In the genomic region with DNA sequence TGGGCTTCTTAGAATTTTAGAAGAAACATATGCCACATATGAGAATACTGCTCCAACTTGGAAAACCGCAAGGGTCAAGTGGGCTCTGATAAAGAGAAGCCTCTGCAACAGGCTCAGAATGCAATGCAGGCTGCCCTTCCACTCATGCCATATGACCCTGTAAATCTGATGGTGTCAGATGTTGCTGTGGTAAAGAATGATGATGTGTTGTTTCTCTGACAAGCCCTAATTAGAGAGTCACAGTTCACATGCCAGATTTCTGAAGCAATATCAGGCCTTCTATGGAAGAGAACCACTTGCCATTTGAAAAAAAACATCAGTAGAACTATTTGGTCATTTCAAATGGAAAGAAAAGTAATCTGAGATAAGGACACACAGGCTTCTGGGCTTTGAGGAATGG, we compare ENCODE assay signal across 20 cellular contexts.
"Had no signal": no experiment of that assay in that cellular context is flagged by ENCODE, and none has a peak within 500 bp of the region (broad histone marks: within the 10 kb centered on the region; RNA-seq: fewer than 3 reads in every experiment).

No MANE protein-coding gene starts in this region.

- H3K4me3 ChIP-seq: gastrocnemius medialis, left lung, lower lobe of right lung, right atrium auricular region, sigmoid colon, testis, transverse colon had no signal

- FAIRE-seq: endometrium, small intestine had no signal

- H3K27me3 ChIP-seq: gastrocnemius medialis, left lung, neutrophil, right atrium auricular region, sigmoid colon, testis, transverse colon had no signal

- H3K4me3 Mint-ChIP-seq: memory B cell; naive thymus-derived CD4-positive, alpha-beta T cell; stimulated activated effector memory CD8-positive, alpha-beta T cell treated with anti-CD3 and anti-CD28 coated beads, Interleukin-12 subunit alpha, Interleukin-12 subunit beta, amount 100 ng/mL, for 72 hours; stimulated activated naive CD8-positive, alpha-beta T cell treated with anti-CD3 and anti-CD28 coated beads, Interleukin-15, Interleukin-2, amounts not matched to agents 100 ng/mL and 50 ng/mL, for 24 hours had no signal

- H3K27ac Mint-ChIP-seq: memory B cell; naive thymus-derived CD4-positive, alpha-beta T cell; stimulated activated effector memory CD8-positive, alpha-beta T cell treated with anti-CD3 and anti-CD28 coated beads, Interleukin-12 subunit alpha, Interleukin-12 subunit beta, amount 100 ng/mL, for 72 hours; stimulated activated naive CD8-positive, alpha-beta T cell treated with anti-CD3 and anti-CD28 coated beads, Interleukin-15, Interleukin-2, amounts not matched to agents 100 ng/mL and 50 ng/mL, for 24 hours had no signal

- H3K27ac ChIP-seq: gastrocnemius medialis, left lung, lower lobe of right lung, neutrophil, sigmoid colon, testis, transverse colon had no signal

- H3K4me1 ChIP-seq: left lung, lower lobe of right lung, sigmoid colon, testis, transverse colon had no signal

- DNase-seq: effector memory CD4-positive, alpha-beta T cell; gastrocnemius medialis; islet precursor cell; left lung; lower lobe of right lung; naive thymus-derived CD4-positive, alpha-beta T cell; posterior cingulate gyrus; sigmoid colon; small intestine; stimulated activated CD4-positive, alpha-beta T cell treated with anti-CD3 and anti-CD28 coated beads, Interleukin-12 subunit alpha, Interleukin-12 subunit beta, amount 100 ng/mL, for 4 hours; stimulated activated CD4-positive, alpha-beta T cell treated with anti-CD3 and anti-CD28 coated beads, Interleukin-4, amount 100 ng/mL, for 1 hour; stimulated activated CD8-positive, alpha-beta memory T cell treated with anti-CD3 and anti-CD28 coated beads, Interleukin-4, amount 100 ng/mL, for 48 hours; testis; transverse colon had no signal

- H3K36me3 ChIP-seq: gastrocnemius medialis, left lung, lower lobe of right lung, neutrophil, right atrium auricular region, sigmoid colon, transverse colon had no signal

- H3K4me1 Mint-ChIP-seq: memory B cell; naive thymus-derived CD4-positive, alpha-beta T cell; stimulated activated effector memory CD8-positive, alpha-beta T cell treated with anti-CD3 and anti-CD28 coated beads, Interleukin-12 subunit alpha, Interleukin-12 subunit beta, amount 100 ng/mL, for 72 hours had no signal

- H3K36me3 Mint-ChIP-seq: memory B cell; naive thymus-derived CD4-positive, alpha-beta T cell; stimulated activated effector memory CD8-positive, alpha-beta T cell treated with anti-CD3 and anti-CD28 coated beads, Interleukin-12 subunit alpha, Interleukin-12 subunit beta, amount 100 ng/mL, for 72 hours had no signal

- H3K27me3 Mint-ChIP-seq: memory B cell; stimulated activated naive CD8-positive, alpha-beta T cell treated with anti-CD3 and anti-CD28 coated beads, Interleukin-15, Interleukin-2, amounts not matched to agents 100 ng/mL and 50 ng/mL, for 24 hours had no signal

- H3K9me3 ChIP-seq: gastrocnemius medialis, left lung, lower lobe of right lung, neutrophil, sigmoid colon, testis, transverse colon had no signal
